ENCODE assay signal across 9 cellular contexts in the genomic region with DNA sequence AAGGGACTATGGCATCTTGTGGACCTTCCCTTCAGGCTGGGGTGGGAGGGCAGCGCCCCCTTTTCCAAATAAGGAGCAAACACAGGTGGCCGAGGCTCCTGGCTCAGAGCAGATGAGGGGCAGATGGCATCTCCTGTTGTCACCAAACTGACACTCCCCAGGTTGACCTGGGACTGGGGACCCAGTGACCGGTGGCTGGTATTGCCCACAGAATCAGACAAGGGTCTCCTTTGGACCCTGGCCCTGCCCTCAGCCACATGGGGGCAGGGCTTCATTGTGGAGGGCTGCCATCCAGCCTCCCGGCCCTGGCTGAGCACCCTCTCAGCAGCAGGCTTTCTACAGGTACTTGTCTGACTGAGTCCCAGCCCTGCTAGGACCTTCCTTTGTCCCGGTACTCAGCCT. TPM values are rescaled to one million over a fixed set of nuclear protein-coding genes. Genes with fewer than 3 reads are reported as not detected.
DNase-seq lines count a peak whose midpoint lies in the region; ATAC-seq and TF ChIP-seq lines count a peak whose summit lies in the region.
"Had no signal": no experiment of that assay in that cellular context is flagged by ENCODE, and none has a peak within 500 bp of the region (broad histone marks: within the 10 kb centered on the region; RNA-seq: fewer than 3 reads in every experiment).

No MANE protein-coding gene starts in this region.

- DNase-seq in DND-41 (no peak), Panc1 (ENCODE audit: low read depth, low spot score) (no peak), epithelial cell of proximal tubule (ENCODE audit: low read depth) (no peak), psoas muscle (peak in 1 of 2 donors; percentile 8), SHP77 (lab: John Stamatoyannopoulos, UW) (no peak), A673 (ENCODE audit: low spot score) (no peak)
- DNase-seq: NCI-H2227 treated with DMSO at 0.1 percent for 48 hours had no signal

- H3K9me3 ChIP-seq in DND-41 (ENCODE audit: insufficient read depth, low read length, severe bottlenecking) (no peaks in the 10 kb centered on the region), Panc1 (ENCODE audit: control insufficient read depth, insufficient read depth, low read depth, low read length) (no peaks in the 10 kb centered on the region), psoas muscle (no peaks in the 10 kb centered on the region), A673 (ENCODE audit: low read depth, low read length, poor library complexity, severe bottlenecking) (no peaks in the 10 kb centered on the region)

- H3K79me2 ChIP-seq in DND-41 (ENCODE audit: insufficient read depth, low read length): peaks cover 16% of the 10 kb centered on the region

- intact Hi-C loops in Panc1 (cut with micrococcal nuclease; ENCODE audit: unreplicated experiment): no loop called here
- intact Hi-C loops in psoas muscle (cut with DNase I): no loop called here
- intact Hi-C loops in A673 (cut with micrococcal nuclease; ENCODE audit: unreplicated experiment): no loop called here

- ATAC-seq in DND-41 (ENCODE audit: insufficient read depth, low read depth) (no peak), Panc1 (0 out of 2 replicates have a peak, but pooled peaks have one; percentile 20), psoas muscle (no peak), GM21786 (IDR thresholded peaks at IDR 0.05; ENCODE audit: unreplicated experiment) (no peak), GM21529 (IDR thresholded peaks at IDR 0.05; ENCODE audit: unreplicated experiment) (no peak)

- peak overlapping the region; percentile 84 for H3K4me2 ChIP-seq in DND-41 (ENCODE audit: insufficient read depth, low read length)

- BruUV-seq in Panc1 (replicated peaks; lab: Mats Ljungman, UMichigan) (no TSS peak), A673 (replicated peaks; lab: Mats Ljungman, UMichigan) (no TSS peak)

- POLR2A ChIA-PET in Panc1 (lab: Charles Lee) (no interaction called here), A673 (lab: Charles Lee; ENCODE audit: low non-redundant PET) (no interaction called here)

- H3K4me1 ChIP-seq in DND-41 (ENCODE audit: insufficient read depth, low read length): peaks cover 45% of the 10 kb centered on the region
- H3K4me1 ChIP-seq in Panc1 (ENCODE audit: control insufficient read depth, insufficient read depth, low read length): peaks cover 42% of the 10 kb centered on the region
- no peaks in the 10 kb centered on the region for H3K4me1 ChIP-seq in psoas muscle
- H3K4me1 ChIP-seq in A673 (ENCODE audit: insufficient read depth, low read length, poor library complexity, severe bottlenecking): no peaks in the 10 kb centered on the region

- H4K20me1 ChIP-seq in DND-41 (ENCODE audit: insufficient read depth, low read length): no peaks in the 10 kb centered on the region

- TF ChIP-seq CTCF in DND-41 (IDR thresholded peaks at IDR 0.05; ENCODE audit: borderline replicate concordance, extremely low read depth, low read length, poor library complexity, severe bottlenecking) (peak; percentile 42), Panc1 (IDR thresholded peaks at IDR 0.05) (no peak), epithelial cell of proximal tubule (conservative IDR thresholded peaks at IDR 0.05; ENCODE audit: low read depth, low read length) (no peak), psoas muscle (IDR thresholded peaks at IDR 0.05) (no peak), A673 (conservative IDR thresholded peaks at IDR 0.05; ENCODE audit: low read depth, low read length) (no peak)

- CTCF ChIA-PET in Panc1 (lab: Charles Lee) (interaction anchor here (3.1 kb wide), 1 partner anchor 33 kb away, joined by 15 read pairs; no protein-coding TSS in a partner anchor), A673 (lab: Charles Lee) (no interaction called here)

- H3K36me3 ChIP-seq in DND-41 (ENCODE audit: insufficient read depth, low read length): no peaks in the 10 kb centered on the region
- no peaks in the 10 kb centered on the region for H3K36me3 ChIP-seq in Panc1 (ENCODE audit: control insufficient read depth, insufficient read depth, low read length)
- H3K36me3 ChIP-seq in psoas muscle (ENCODE audit: insufficient read depth in 1 of 2, low read depth in 1 of 2): no peaks in the 10 kb centered on the region
- H3K36me3 ChIP-seq in A673 (ENCODE audit: insufficient read depth, low read length, poor library complexity, severe bottlenecking): no peaks in the 10 kb centered on the region

- 47 to 66% (median 62%) methylated on average over 5 of the region's 5 CpGs for WGBS in psoas muscle, 3 donors

- H3K9ac ChIP-seq in DND-41 (ENCODE audit: low read depth, low read length): peak overlapping the region; percentile 88

- H3K27ac ChIP-seq in DND-41 (ENCODE audit: low read length) (peak overlapping the region; percentile 81), Panc1 (ENCODE audit: low read length) (peak overlapping the region; percentile 68), psoas muscle (peak overlapping the region; percentile 41), A673 (ENCODE audit: low read depth, low read length, poor library complexity, severe bottlenecking) (no peak overlapping the region)

- peak overlapping the region in 1 of 2 experiments; percentile 80; a peak in 2 of 4 replicates for H3K4me3 ChIP-seq in DND-41 (ENCODE audit: low read depth in 1 of 2, low read length in 2 of 2)
- H3K4me3 ChIP-seq in Panc1 (ENCODE audit: low read depth in 2 of 2, low read length in 2 of 2): no peak overlapping the region; a peak in 1 of 4 replicates
- H3K4me3 ChIP-seq in epithelial cell of proximal tubule (ENCODE audit: low read depth, low read length): peak overlapping the region; percentile 66
- H3K4me3 ChIP-seq in psoas muscle: peak overlapping the region; percentile 41
- no peak overlapping the region for H3K4me3 ChIP-seq in A673 (ENCODE audit: low read depth, low read length, poor library complexity, severe bottlenecking)

- H3K27me3 ChIP-seq in DND-41 (ENCODE audit: insufficient read depth, low read length, poor library complexity) (peaks cover 8% of the 10 kb centered on the region), Panc1 (ENCODE audit: control insufficient read depth, insufficient read depth, low read length) (no peaks in the 10 kb centered on the region), psoas muscle (ENCODE audit: insufficient read depth in 3 of 3, low read length in 2 of 3) (peaks cover 0 to 58% (median 17%) of the 10 kb centered on the region in 3 donors), A673 (replicated peaks; ENCODE audit: insufficient read depth, low read depth, low read length, poor library complexity) (peaks cover 37% of the 10 kb centered on the region)

- H2AFZ ChIP-seq in DND-41 (ENCODE audit: low read depth, low read length): 0 out of 2 replicates have a peak overlapping the region, but pooled peaks have one; percentile 45

- in situ Hi-C loops in Panc1 (cut with HindIII; ENCODE audit: low pct_unique_long_range_greater_than_20kb, low sequenced_read_pairs): no loop called here

RNA-seq across cellular contexts. Expression of gene SIGIRR, which starts 0.8 kb away (rescaled TPM):
- total RNA-seq in Panc1 (2021; ENCODE audit: unreplicated experiment) (183 TPM), epithelial cell of proximal tubule (52.9 and 83.9 TPM in 2 replicates), psoas muscle (10 to 100 TPM in 3 of 4 donors, 1 to 10 TPM in 1; 9.9 to 15.9 (median 10.8) TPM), A673 (2021) (16.6 and 17.6 TPM in 2 replicates)
- 313 TPM for polyA plus RNA-seq in Panc1 (2012; ENCODE audit: insufficient read length)
- polyA plus RNA-seq in psoas muscle: 10 to 100 TPM; 19.2 to 28.1 (median 20.3) TPM

RNA-seq across cellular contexts. Expression of gene PKP3, which starts 21.6 kb away (rescaled TPM):
- total RNA-seq in Panc1 (2021; ENCODE audit: unreplicated experiment) (36.8 TPM), epithelial cell of proximal tubule (20.6 and 30.7 TPM in 2 replicates), psoas muscle (under 1 TPM in 3 of 4 donors, not detected in 1; 0.15 to 0.75 (median 0.25) TPM), A673 (2021) (not detected in 2 replicates)
- polyA plus RNA-seq in Panc1 (2012; ENCODE audit: insufficient read length): 38.8 TPM
- polyA plus RNA-seq in psoas muscle: under 1 TPM in 2 of 3 donors, not detected in 1; 0.10 to 0.13 TPM

RNA-seq across cellular contexts. Expression of gene ANO9, which starts 26.2 kb away (rescaled TPM):
- total RNA-seq in Panc1 (2021; ENCODE audit: unreplicated experiment): 61.4 TPM
- 56.7 TPM for polyA plus RNA-seq in Panc1 (2012; ENCODE audit: insufficient read length)
- total RNA-seq in epithelial cell of proximal tubule: 7.7 and 20.1 TPM in 2 replicates
- under 1 TPM in 3 of 4 donors, not detected in 1; 0.09 to 0.59 (median 0.46) TPM for total RNA-seq in psoas muscle
- polyA plus RNA-seq in psoas muscle: under 1 TPM; 0.10 to 0.15 (median 0.10) TPM
- total RNA-seq in A673 (2021): 0.26 TPM in 1 of 2 replicates, not detected in the other

RNA-seq across cellular contexts. Expression of gene PTDSS2, which starts 34.4 kb away (rescaled TPM):
- total RNA-seq in Panc1 (2021; ENCODE audit: unreplicated experiment): 103 TPM
- 165 TPM for polyA plus RNA-seq in Panc1 (2012; ENCODE audit: insufficient read length)
- 53.4 and 66.1 TPM in 2 replicates for total RNA-seq in epithelial cell of proximal tubule
- total RNA-seq in psoas muscle: 10 to 100 TPM; 15.8 to 21.1 (median 20.3) TPM
- polyA plus RNA-seq in psoas muscle: 10 to 100 TPM; 11.8 to 26.0 (median 15.4) TPM
- total RNA-seq in A673 (2021): 33.5 and 37.6 TPM in 2 replicates

RNA-seq across cellular contexts. Expression of gene B4GALNT4, which starts 46.3 kb away (rescaled TPM):
- total RNA-seq in Panc1 (2021; ENCODE audit: unreplicated experiment) (122 TPM), epithelial cell of proximal tubule (13.9 and 24.4 TPM in 2 replicates), psoas muscle (under 1 TPM in 3 of 4 donors, not detected in 1; 0.06 to 0.12 (median 0.06) TPM), A673 (2021) (19.0 and 28.9 TPM in 2 replicates)
- 259 TPM for polyA plus RNA-seq in Panc1 (2012; ENCODE audit: insufficient read length)
- under 1 TPM; 0.04 to 0.27 (median 0.05) TPM for polyA plus RNA-seq in psoas muscle

Comparison
In these comparisons a context has a peak if more than half of its experiments do, and no peak if none do; other contexts are left out.
1. H3K4me3 ChIP-seq: peak in epithelial cell of proximal tubule (single experiment) and psoas muscle (single experiment); none in Panc1 (0 of 2) and A673 (single experiment).
2. RNA of gene PKP3, which starts 21.6 kb away (total RNA-seq): 36.8 TPM in Panc1 (single experiment) and 20.6 to 30.7 TPM in epithelial cell of proximal tubule; 0.15 to 0.75 TPM in psoas muscle and not detected in A673; every median in the first group is over 10 times any median in the second.